Comparison of ENCODE assay signal across 8 cellular contexts in genomic region chr21:42974832-42975820, GRCh38. TPM values are rescaled to one million over a fixed set of nuclear protein-coding genes. Genes with fewer than 3 reads are reported as not detected.
A peak's percentile ranks its signal among the peaks of the same experiment; 100 is the strongest.
DNase-seq lines count a peak whose midpoint lies in the region; ATAC-seq lines count a peak whose summit lies in the region.

No MANE protein-coding gene starts in this region.

- H3K36me3 ChIP-seq in ectodermal cell (ENCODE audit: control insufficient read depth, insufficient read depth, low read length), result no peaks in the 10 kb centered on the region

- POLR2A ChIA-PET in activated CD4-positive, alpha-beta memory T cell treated with anti-CD3 and anti-CD28 coated beads for 36 hours (lab: Charles Lee), result interaction anchor here (0.6 to 2.1 kb wide), 2 partner anchors 82 to 1942 kb away, joined by 3 to 9 read pairs; partner anchors contain the start of gene NDUFV3

- H3K27ac Mint-ChIP-seq in activated CD4-positive, alpha-beta memory T cell treated with anti-CD3 and anti-CD28 coated beads for 36 hours, result peak overlapping the region; percentile 95

- WGBS in ectodermal cell, 2 experiments, result 1% methylated on average over 125 of the region's 125 CpGs

- H3K4me1 ChIP-seq in ectodermal cell (ENCODE audit: control insufficient read depth, insufficient read depth, low read length), result no peaks in the 10 kb centered on the region

- CTCF ChIA-PET in activated CD4-positive, alpha-beta memory T cell treated with anti-CD3 and anti-CD28 coated beads for 36 hours (lab: Charles Lee), result no interaction called here

- H3K4me1 Mint-ChIP-seq in activated CD4-positive, alpha-beta memory T cell treated with anti-CD3 and anti-CD28 coated beads for 36 hours (ENCODE audit: low read depth), result peaks cover 29% of the 10 kb centered on the region

- no peaks in the 10 kb centered on the region for H3K27me3 ChIP-seq in ectodermal cell (ENCODE audit: control insufficient read depth, insufficient read depth, low read length, poor library complexity, severe bottlenecking)

- ATAC-seq in GM19023 (IDR thresholded peaks at IDR 0.05; ENCODE audit: unreplicated experiment), result peak; percentile 29
- ATAC-seq in HG03159 (IDR thresholded peaks at IDR 0.05; ENCODE audit: unreplicated experiment), result peak; percentile 24

- peaks cover 5% of the 10 kb centered on the region for H3K36me3 Mint-ChIP-seq in activated CD4-positive, alpha-beta memory T cell treated with anti-CD3 and anti-CD28 coated beads for 36 hours

- peak overlapping the region; percentile 70 for H3K4me3 ChIP-seq in ectodermal cell (ENCODE audit: insufficient read depth, low read depth, low read length)

- H3K27me3 Mint-ChIP-seq in activated CD4-positive, alpha-beta memory T cell treated with anti-CD3 and anti-CD28 coated beads for 36 hours, result no peaks in the 10 kb centered on the region

- peak overlapping the region; percentile 87 for H3K4me3 Mint-ChIP-seq in activated CD4-positive, alpha-beta memory T cell treated with anti-CD3 and anti-CD28 coated beads for 36 hours

- H3K9me3 Mint-ChIP-seq in activated CD4-positive, alpha-beta memory T cell treated with anti-CD3 and anti-CD28 coated beads for 36 hours, result no peaks in the 10 kb centered on the region

- intact Hi-C loops in activated CD4-positive, alpha-beta memory T cell treated with anti-CD3 and anti-CD28 coated beads for 36 hours (cut with micrococcal nuclease), result loop anchor here (1.0 to 2.0 kb wide), 3 partner anchors 82 to 479 kb away; partner anchors contain the start of genes NDUFV3, RSPH1 and WDR4

- peak overlapping the region; percentile 90 for H3K27ac ChIP-seq in ectodermal cell (ENCODE audit: insufficient read depth, low read depth, low read length, poor library complexity, severe bottlenecking)

- no peaks in the 10 kb centered on the region for H3K9me3 ChIP-seq in ectodermal cell (ENCODE audit: control insufficient read depth, low read length)

- DNase-seq in Ammon's horn (ENCODE audit: low spot score), result peak; percentile 56
- peak; percentile 62 for DNase-seq in NCI-H510A treated with DMSO at 0.1 percent for 48 hours (lab: John Stamatoyannopoulos, UW)
- DNase-seq in activated CD4-positive, alpha-beta memory T cell treated with anti-CD3 and anti-CD28 coated beads for 36 hours, result peak; percentile 70
- DNase-seq in medulla oblongata (ENCODE audit: extremely low spot score), result peak; percentile 64
- peak; percentile 32 for DNase-seq in stimulated activated CD8-positive, alpha-beta memory T cell treated with anti-CD3 and anti-CD28 coated beads, Interleukin-12 subunit alpha, Interleukin-12 subunit beta, amount 100 ng/mL, for 24 hours (ENCODE audit: extremely low read depth)

RNA-seq across cellular contexts. Expression of gene PKNOX1, which starts 0.8 kb away (rescaled TPM):
- total RNA-seq in activated CD4-positive, alpha-beta memory T cell treated with anti-CD3 and anti-CD28 coated beads for 36 hours, result 10 to 100 TPM; 16.9 to 18.0 TPM
- 9.8 TPM for polyA plus RNA-seq in ectodermal cell (2013, experiment 1 of 4)
- 6.9 TPM for polyA plus RNA-seq in ectodermal cell (2013, experiment 2 of 4)
- polyA plus RNA-seq in ectodermal cell (2013, experiment 3 of 4), result 9.1 TPM
- polyA plus RNA-seq in ectodermal cell (2013, experiment 4 of 4), result 7.9 TPM

RNA-seq across cellular contexts. Expression of gene ERVH48-1, which starts 49.7 kb away (rescaled TPM):
- under 1 TPM in 1 of 2 experiments, not detected in 1; 0.07 TPM for total RNA-seq in activated CD4-positive, alpha-beta memory T cell treated with anti-CD3 and anti-CD28 coated beads for 36 hours
- polyA plus RNA-seq in ectodermal cell (2013, experiment 1 of 4), result 0.31 TPM
- polyA plus RNA-seq in ectodermal cell (2013, experiment 2 of 4), result 0.41 TPM
- polyA plus RNA-seq in ectodermal cell (2013, experiment 3 of 4), result 0.43 TPM
- polyA plus RNA-seq in ectodermal cell (2013, experiment 4 of 4), result 0.57 TPM

Comparison
In these comparisons a context has a peak if more than half of its experiments do, and no peak if none do; other contexts are left out.
1. Peak in every context shown above with its lines: DNase-seq, ATAC-seq, H3K4me3 ChIP-seq and H3K27ac ChIP-seq.